2 cellular contexts compared by ENCODE assay signal in the genomic region with DNA sequence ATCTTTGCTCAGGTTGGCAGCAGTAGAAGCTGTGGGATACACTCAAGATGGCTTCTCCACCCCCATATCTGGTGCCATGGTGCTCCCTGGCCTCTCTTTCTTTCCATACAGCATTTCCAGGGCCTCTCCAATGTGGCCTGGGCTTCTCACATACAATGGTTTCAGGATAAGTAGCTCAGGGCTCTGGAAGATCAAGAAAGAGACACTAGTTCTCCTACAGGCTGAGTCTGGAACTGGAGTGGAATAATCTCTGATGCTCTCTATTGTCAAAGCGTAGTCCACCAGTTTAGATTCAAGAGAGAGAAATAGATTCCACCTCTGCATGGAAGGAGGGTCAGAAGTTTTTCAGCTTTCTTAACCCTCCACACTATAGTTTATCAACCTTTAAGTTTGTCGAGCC.
TF ChIP-seq lines count a peak whose summit lies in the region.

No MANE protein-coding gene starts in this region.

TF ChIP-seq in GM23338, 12 proteins besides CTCF, POLR2A, EP300 and RAD21:
- no peak for TF ChIP-seq JUNB (IDR thresholded peaks at IDR 0.05; ENCODE audit: unreplicated experiment)
- TF ChIP-seq, protein P1, sequence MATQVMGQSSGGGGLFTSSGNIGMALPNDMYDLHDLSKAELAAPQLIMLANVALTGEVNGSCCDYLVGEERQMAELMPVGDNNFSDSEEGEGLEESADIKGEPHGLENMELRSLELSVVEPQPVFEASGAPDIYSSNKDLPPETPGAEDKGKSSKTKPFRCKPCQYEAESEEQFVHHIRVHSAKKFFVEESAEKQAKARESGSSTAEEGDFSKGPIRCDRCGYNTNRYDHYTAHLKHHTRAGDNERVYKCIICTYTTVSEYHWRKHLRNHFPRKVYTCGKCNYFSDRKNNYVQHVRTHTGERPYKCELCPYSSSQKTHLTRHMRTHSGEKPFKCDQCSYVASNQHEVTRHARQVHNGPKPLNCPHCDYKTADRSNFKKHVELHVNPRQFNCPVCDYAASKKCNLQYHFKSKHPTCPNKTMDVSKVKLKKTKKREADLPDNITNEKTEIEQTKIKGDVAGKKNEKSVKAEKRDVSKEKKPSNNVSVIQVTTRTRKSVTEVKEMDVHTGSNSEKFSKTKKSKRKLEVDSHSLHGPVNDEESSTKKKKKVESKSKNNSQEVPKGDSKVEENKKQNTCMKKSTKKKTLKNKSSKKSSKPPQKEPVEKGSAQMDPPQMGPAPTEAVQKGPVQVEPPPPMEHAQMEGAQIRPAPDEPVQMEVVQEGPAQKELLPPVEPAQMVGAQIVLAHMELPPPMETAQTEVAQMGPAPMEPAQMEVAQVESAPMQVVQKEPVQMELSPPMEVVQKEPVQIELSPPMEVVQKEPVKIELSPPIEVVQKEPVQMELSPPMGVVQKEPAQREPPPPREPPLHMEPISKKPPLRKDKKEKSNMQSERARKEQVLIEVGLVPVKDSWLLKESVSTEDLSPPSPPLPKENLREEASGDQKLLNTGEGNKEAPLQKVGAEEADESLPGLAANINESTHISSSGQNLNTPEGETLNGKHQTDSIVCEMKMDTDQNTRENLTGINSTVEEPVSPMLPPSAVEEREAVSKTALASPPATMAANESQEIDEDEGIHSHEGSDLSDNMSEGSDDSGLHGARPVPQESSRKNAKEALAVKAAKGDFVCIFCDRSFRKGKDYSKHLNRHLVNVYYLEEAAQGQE (IDR thresholded peaks at IDR 0.05; ENCODE audit: unreplicated experiment), result no peak
- TF ChIP-seq NANOG (IDR thresholded peaks at IDR 0.05; ENCODE audit: borderline replicate concordance), result no peak
- no peak for TF ChIP-seq STAT1 (IDR thresholded peaks at IDR 0.05; ENCODE audit: unreplicated experiment)
- no peak for TF ChIP-seq ETS1 (IDR thresholded peaks at IDR 0.05)
- TF ChIP-seq EZH2 (IDR thresholded peaks at IDR 0.05; ENCODE audit: low read depth, unreplicated experiment), result no peak
- TF ChIP-seq ZNF114 (CRISPR knock-in tag; IDR thresholded peaks at IDR 0.05), result no peak
- TF ChIP-seq, protein P2, sequence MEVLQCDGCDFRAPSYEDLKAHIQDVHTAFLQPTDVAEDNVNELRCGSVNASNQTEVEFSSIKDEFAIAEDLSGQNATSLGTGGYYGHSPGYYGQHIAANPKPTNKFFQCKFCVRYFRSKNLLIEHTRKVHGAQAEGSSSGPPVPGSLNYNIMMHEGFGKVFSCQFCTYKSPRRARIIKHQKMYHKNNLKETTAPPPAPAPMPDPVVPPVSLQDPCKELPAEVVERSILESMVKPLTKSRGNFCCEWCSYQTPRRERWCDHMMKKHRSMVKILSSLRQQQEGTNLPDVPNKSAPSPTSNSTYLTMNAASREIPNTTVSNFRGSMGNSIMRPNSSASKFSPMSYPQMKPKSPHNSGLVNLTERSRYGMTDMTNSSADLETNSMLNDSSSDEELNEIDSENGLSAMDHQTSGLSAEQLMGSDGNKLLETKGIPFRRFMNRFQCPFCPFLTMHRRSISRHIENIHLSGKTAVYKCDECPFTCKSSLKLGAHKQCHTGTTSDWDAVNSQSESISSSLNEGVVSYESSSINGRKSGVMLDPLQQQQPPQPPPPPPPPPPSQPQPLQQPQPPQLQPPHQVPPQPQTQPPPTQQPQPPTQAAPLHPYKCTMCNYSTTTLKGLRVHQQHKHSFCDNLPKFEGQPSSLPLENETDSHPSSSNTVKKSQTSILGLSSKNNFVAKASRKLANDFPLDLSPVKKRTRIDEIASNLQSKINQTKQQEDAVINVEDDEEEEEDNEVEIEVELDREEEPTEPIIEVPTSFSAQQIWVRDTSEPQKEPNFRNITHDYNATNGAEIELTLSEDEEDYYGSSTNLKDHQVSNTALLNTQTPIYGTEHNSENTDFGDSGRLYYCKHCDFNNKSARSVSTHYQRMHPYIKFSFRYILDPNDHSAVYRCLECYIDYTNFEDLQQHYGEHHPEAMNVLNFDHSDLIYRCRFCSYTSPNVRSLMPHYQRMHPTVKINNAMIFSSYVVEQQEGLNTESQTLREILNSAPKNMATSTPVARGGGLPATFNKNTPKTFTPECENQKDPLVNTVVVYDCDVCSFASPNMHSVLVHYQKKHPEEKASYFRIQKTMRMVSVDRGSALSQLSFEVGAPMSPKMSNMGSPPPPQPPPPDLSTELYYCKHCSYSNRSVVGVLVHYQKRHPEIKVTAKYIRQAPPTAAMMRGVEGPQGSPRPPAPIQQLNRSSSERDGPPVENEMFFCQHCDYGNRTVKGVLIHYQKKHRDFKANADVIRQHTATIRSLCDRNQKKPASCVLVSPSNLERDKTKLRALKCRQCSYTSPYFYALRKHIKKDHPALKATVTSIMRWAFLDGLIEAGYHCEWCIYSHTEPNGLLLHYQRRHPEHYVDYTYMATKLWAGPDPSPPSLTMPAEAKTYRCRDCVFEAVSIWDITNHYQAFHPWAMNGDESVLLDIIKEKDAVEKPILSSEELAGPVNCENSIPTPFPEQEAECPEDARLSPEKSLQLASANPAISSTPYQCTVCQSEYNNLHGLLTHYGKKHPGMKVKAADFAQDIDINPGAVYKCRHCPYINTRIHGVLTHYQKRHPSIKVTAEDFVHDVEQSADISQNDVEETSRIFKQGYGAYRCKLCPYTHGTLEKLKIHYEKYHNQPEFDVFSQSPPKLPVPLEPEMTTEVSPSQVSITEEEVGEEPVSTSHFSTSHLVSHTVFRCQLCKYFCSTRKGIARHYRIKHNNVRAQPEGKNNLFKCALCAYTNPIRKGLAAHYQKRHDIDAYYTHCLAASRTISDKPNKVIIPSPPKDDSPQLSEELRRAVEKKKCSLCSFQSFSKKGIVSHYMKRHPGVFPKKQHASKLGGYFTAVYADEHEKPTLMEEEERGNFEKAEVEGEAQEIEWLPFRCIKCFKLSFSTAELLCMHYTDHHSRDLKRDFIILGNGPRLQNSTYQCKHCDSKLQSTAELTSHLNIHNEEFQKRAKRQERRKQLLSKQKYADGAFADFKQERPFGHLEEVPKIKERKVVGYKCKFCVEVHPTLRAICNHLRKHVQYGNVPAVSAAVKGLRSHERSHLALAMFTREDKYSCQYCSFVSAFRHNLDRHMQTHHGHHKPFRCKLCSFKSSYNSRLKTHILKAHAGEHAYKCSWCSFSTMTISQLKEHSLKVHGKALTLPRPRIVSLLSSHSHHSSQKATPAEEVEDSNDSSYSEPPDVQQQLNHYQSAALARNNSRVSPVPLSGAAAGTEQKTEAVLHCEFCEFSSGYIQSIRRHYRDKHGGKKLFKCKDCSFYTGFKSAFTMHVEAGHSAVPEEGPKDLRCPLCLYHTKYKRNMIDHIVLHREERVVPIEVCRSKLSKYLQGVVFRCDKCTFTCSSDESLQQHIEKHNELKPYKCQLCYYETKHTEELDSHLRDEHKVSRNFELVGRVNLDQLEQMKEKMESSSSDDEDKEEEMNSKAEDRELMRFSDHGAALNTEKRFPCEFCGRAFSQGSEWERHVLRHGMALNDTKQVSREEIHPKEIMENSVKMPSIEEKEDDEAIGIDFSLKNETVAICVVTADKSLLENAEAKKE (CRISPR knock-in tag; IDR thresholded peaks at IDR 0.05), result no peak
TF ChIP-seq in GM23338: peak in this region for 0.

TF ChIP-seq in H1, 55 proteins besides CTCF, POLR2A, EP300 and RAD21:
- TF ChIP-seq KDM4A (IDR thresholded peaks at IDR 0.05; ENCODE audit: low read depth, low read length, severe bottlenecking) (no peak), YY1 (IDR thresholded peaks at IDR 0.05; ENCODE audit: low read depth, low read length) (no peak), SP4 (IDR thresholded peaks at IDR 0.05; ENCODE audit: low read length) (no peak), NANOG (IDR thresholded peaks at IDR 0.05; ENCODE audit: insufficient read depth, low read depth, low read length, poor library complexity, severe bottlenecking) (no peak), SP1 (IDR thresholded peaks at IDR 0.05; ENCODE audit: low read depth, low read length) (no peak)
- TF ChIP-seq, protein P3, sequence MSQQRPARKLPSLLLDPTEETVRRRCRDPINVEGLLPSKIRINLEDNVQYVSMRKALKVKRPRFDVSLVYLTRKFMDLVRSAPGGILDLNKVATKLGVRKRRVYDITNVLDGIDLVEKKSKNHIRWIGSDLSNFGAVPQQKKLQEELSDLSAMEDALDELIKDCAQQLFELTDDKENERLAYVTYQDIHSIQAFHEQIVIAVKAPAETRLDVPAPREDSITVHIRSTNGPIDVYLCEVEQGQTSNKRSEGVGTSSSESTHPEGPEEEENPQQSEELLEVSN (IDR thresholded peaks at IDR 0.05), result no peak
